ENCODE assay signal across 24 cellular contexts in genomic region chr6:103036846-103037245, GRCh38.
"Had no signal": no experiment of that assay in that cellular context is flagged by ENCODE, and none has a peak within 500 bp of the region (broad histone marks: within the 10 kb centered on the region; RNA-seq: fewer than 3 reads in every experiment).

No MANE protein-coding gene starts in this region.

- H3K79me2 ChIP-seq: hepatocyte had no signal

- H3K27ac ChIP-seq: heart right ventricle, hepatocyte, left ventricle myocardium inferior, ovary, right atrium auricular region, right lobe of liver, tibial nerve, uterus had no signal

- H3K36me3 ChIP-seq: heart right ventricle, left ventricle myocardium inferior, ovary, right atrium auricular region, right lobe of liver, tibial nerve, uterus had no signal

- H3K4me3 ChIP-seq: heart right ventricle, hepatocyte, left ventricle myocardium inferior, ovary, right atrium auricular region, right lobe of liver, smooth muscle cell, tibial nerve, uterus had no signal

- H3K27me3 ChIP-seq: heart right ventricle, hepatocyte, ovary, right atrium auricular region, right lobe of liver, tibial nerve, uterus had no signal

- ATAC-seq: heart right ventricle; left colon; natural killer cell; right lobe of liver; stimulated activated memory B cell treated with anti-CD40 and anti-IgM and Interleukin-4, amounts not matched to agents 10 μg/mL and 1 μg/mL and 100 μg/mL, for 72 hours; stimulated activated naive CD8-positive, alpha-beta T cell treated with anti-CD3 and anti-CD28 coated beads, Interleukin-15, amount 100 ng/mL, for 72 hours had no signal

- H2AFZ ChIP-seq: hepatocyte had no signal

- DNase-seq: heart right ventricle; kidney; left colon; left ventricle myocardium inferior; mammary epithelial cell; mesenchymal stem cell; naive B cell; natural killer cell; nephron progenitor cell; ovary; right lobe of liver; stimulated activated CD4-positive, alpha-beta T cell treated with anti-CD3 and anti-CD28 coated beads, Interleukin-1b, Interleukin-23, amount 100 ng/mL, for 48 hours; stimulated activated CD4-positive, alpha-beta T cell treated with anti-CD3 and anti-CD28 coated beads, Interleukin-2, amount 100 ng/mL, for 48 hours; stimulated activated CD4-positive, alpha-beta T cell treated with anti-CD3 and anti-CD28 coated beads, Interleukin-4, amount 100 ng/mL, for 4 hours; stimulated activated CD8-positive, alpha-beta memory T cell treated with anti-CD3 and anti-CD28 coated beads, Interleukin-4, amount 100 ng/mL, for 48 hours; stimulated activated naive CD4-positive, alpha-beta T cell treated with Interleukin-2 at 50 U/mL for 16 hours; stimulated activated naive CD8-positive, alpha-beta T cell treated with anti-CD3 and anti-CD28 coated beads, Interleukin-15, amount 100 ng/mL, for 72 hours; substantia nigra; uterus had no signal

- H3K9me3 ChIP-seq: ovary, right atrium auricular region, right lobe of liver, tibial nerve, uterus had no signal

- H3K4me2 ChIP-seq: hepatocyte, smooth muscle cell had no signal

- H3K4me1 ChIP-seq: heart right ventricle, left ventricle myocardium inferior, right atrium auricular region, right lobe of liver, tibial nerve, uterus had no signal
